8 cellular contexts compared by ENCODE assay signal in genomic region chr22:37801946-37802309, GRCh38. TPM values are rescaled to one million over a fixed set of nuclear protein-coding genes. Genes with fewer than 3 reads are reported as not detected.
A peak's percentile ranks its signal among the peaks of the same experiment; 100 is the strongest.
DNase-seq lines count a peak whose midpoint lies in the region; ATAC-seq and TF ChIP-seq lines count a peak whose summit lies in the region.

No MANE protein-coding gene starts in this region.

- H4K12ac ChIP-seq in trophoblast cell (ENCODE audit: low read depth, low read length) = no peak overlapping the region

- H3K4me1 ChIP-seq in trophoblast cell (ENCODE audit: control insufficient read depth in 1 of 2, insufficient read depth in 2 of 2, low read length in 2 of 2) = peaks cover 16 to 31% of the 10 kb centered on the region in 2 experiments

- H2BK12ac ChIP-seq in trophoblast cell (ENCODE audit: low read length) = no peak overlapping the region

- intact Hi-C loops in posterior vena cava (cut with DNase I) = loop anchor here in 1 of 2 donors (5.0 kb wide), 1 partner anchor 165 kb away; the partner anchor contains the start of gene SH3BP1

- H2BK5ac ChIP-seq in trophoblast cell (ENCODE audit: low read depth, low read length, poor library complexity) = no peak overlapping the region

- H3K14ac ChIP-seq in trophoblast cell (ENCODE audit: low read length) = no peak overlapping the region

- peak overlapping the region; percentile 18 for H4K8ac ChIP-seq in trophoblast cell (ENCODE audit: low read depth, low read length)

- no peak overlapping the region for H2BK120ac ChIP-seq in trophoblast cell (ENCODE audit: insufficient read depth, low read length, poor library complexity)

- H3K27me3 ChIP-seq in trophoblast cell (ENCODE audit: insufficient read depth, low read length) = peaks cover 13% of the 10 kb centered on the region

- no peak for TF ChIP-seq POLR2A in erythroblast (IDR thresholded peaks at IDR 0.05; ENCODE audit: low read length)

- no peak overlapping the region for H3K23ac ChIP-seq in trophoblast cell (ENCODE audit: low read length)

- H4K91ac ChIP-seq in trophoblast cell (ENCODE audit: low read depth, low read length) = no peak overlapping the region

- DNase-seq in DMS53 (lab: John Stamatoyannopoulos, UW) (peak; percentile 68), DMS53 treated with DMSO at 0.1 percent for 48 hours (lab: John Stamatoyannopoulos, UW; ENCODE audit: unreplicated experiment) (no peak), SHP77 (lab: John Stamatoyannopoulos, UW) (peak; percentile 20 to 27), erythroblast (lab: John Stamatoyannopoulos, UW) (peak; percentile 60 to 76), trophoblast cell (peak in 1 of 2 donors; percentile 18), germinal center (ENCODE audit: low spot score) (no peak), posterior vena cava (ENCODE audit: low spot score) (no peak)

- H2AFZ ChIP-seq in trophoblast cell (ENCODE audit: insufficient read depth, low read length, poor library complexity) = peak overlapping the region; percentile 78

- H2AK5ac ChIP-seq in trophoblast cell (ENCODE audit: low read length) = no peak overlapping the region

- H3K9ac ChIP-seq in trophoblast cell (ENCODE audit: low read length) = no peak overlapping the region

- H3K27ac ChIP-seq in trophoblast cell (ENCODE audit: low read depth, low read length) = no peak overlapping the region

- peaks cover 19% of the 10 kb centered on the region for H3K79me1 ChIP-seq in trophoblast cell (ENCODE audit: low read length)

- ATAC-seq in HG02938 (IDR thresholded peaks at IDR 0.05; ENCODE audit: unreplicated experiment) = no peak

- H3K4me3 ChIP-seq in trophoblast cell (ENCODE audit: low read depth, low read length) = peak overlapping the region; percentile 83

- H3K36me3 ChIP-seq in trophoblast cell (ENCODE audit: control insufficient read depth in 1 of 2, insufficient read depth in 2 of 2, low read length in 2 of 2) = no peaks in the 10 kb centered on the region

- H3K4me2 ChIP-seq in trophoblast cell (ENCODE audit: low read length) = peak overlapping the region; percentile 95

- WGBS in trophoblast cell (ENCODE audit: extremely low coverage, insufficient coverage, insufficient read length) = no CpG with 5 or more reads among the region's 13 CpGs

- no peak overlapping the region for H3K4ac ChIP-seq in trophoblast cell (ENCODE audit: low read depth, low read length)

- H3K9me3 ChIP-seq in trophoblast cell (ENCODE audit: insufficient read depth, low read depth, low read length) = no peaks in the 10 kb centered on the region

- peaks cover 5% of the 10 kb centered on the region for H3K79me2 ChIP-seq in trophoblast cell (ENCODE audit: control insufficient read depth, insufficient read depth, low read length, poor library complexity)

- no peak overlapping the region for H3K18ac ChIP-seq in trophoblast cell (ENCODE audit: low read length)

RNA-seq across cellular contexts. Expression of gene GCAT, which starts 5.8 kb away (rescaled TPM):
- polyA plus RNA-seq in trophoblast cell (2013) = 15.3 and 16.1 TPM in 2 replicates
- total RNA-seq in posterior vena cava = 1 to 10 TPM; 3.3 to 6.2 TPM

RNA-seq across cellular contexts. Expression of gene GALR3, which starts 21.3 kb away (rescaled TPM):
- not detected in 2 replicates for polyA plus RNA-seq in trophoblast cell (2013)
- total RNA-seq in posterior vena cava = not detected

RNA-seq across cellular contexts. Expression of gene ANKRD54, which starts 42.2 kb away (rescaled TPM):
- polyA plus RNA-seq in trophoblast cell (2013) = 12.6 and 12.9 TPM in 2 replicates
- total RNA-seq in posterior vena cava = 10 to 100 TPM; 13.3 to 15.1 TPM

RNA-seq across cellular contexts. Expression of gene EIF3L, which starts 47.3 kb away (rescaled TPM):
- polyA plus RNA-seq in trophoblast cell (2013) = 550 and 552 TPM in 2 replicates
- 100 to 1,000 TPM; 260 to 267 TPM for total RNA-seq in posterior vena cava

Comparison
In these comparisons a context has a peak if more than half of its experiments do, and no peak if none do; other contexts are left out.
1. DNase-seq: peak in DMS53 (single experiment), SHP77 (2 of 2) and erythroblast (2 of 2); none in DMS53 treated with DMSO at 0.1 percent for 48 hours (single experiment), germinal center (single experiment) and posterior vena cava (single experiment).